Comparison of ENCODE assay signal across 1 cellular context in genomic region chr5:163821142-163821541, GRCh38.
TF ChIP-seq lines count a peak whose summit lies in the region.

No MANE protein-coding gene starts in this region.

TF ChIP-seq in GM12878, 131 proteins besides CTCF, POLR2A, EP300 and RAD21 (continued from another document):
- TF ChIP-seq, protein P1, sequence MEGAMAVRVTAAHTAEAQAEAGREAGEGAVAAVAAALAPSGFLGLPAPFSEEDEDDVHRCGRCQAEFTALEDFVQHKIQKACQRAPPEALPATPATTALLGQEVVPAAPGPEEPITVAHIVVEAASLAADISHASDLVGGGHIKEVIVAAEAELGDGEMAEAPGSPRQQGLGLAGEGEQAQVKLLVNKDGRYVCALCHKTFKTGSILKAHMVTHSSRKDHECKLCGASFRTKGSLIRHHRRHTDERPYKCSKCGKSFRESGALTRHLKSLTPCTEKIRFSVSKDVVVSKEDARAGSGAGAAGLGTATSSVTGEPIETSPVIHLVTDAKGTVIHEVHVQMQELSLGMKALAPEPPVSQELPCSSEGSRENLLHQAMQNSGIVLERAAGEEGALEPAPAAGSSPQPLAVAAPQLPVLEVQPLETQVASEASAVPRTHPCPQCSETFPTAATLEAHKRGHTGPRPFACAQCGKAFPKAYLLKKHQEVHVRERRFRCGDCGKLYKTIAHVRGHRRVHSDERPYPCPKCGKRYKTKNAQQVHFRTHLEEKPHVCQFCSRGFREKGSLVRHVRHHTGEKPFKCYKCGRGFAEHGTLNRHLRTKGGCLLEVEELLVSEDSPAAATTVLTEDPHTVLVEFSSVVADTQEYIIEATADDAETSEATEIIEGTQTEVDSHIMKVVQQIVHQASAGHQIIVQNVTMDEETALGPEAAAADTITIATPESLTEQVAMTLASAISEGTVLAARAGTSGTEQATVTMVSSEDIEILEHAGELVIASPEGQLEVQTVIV (IDR thresholded peaks at IDR 0.05; ENCODE audit: borderline replicate concordance, partially characterized antibody): no peak
- TF ChIP-seq NFIC (IDR thresholded peaks at IDR 0.05; ENCODE audit: low read depth, low read length) (no peak), POLR2AphosphoS2 (IDR thresholded peaks at IDR 0.05; ENCODE audit: low read depth, low read length) (no peak), PAX8 (IDR thresholded peaks at IDR 0.05) (no peak), GATAD2B (conservative IDR thresholded peaks at IDR 0.05; ENCODE audit: low read depth) (no peak), HCFC1 (IDR thresholded peaks at IDR 0.05; ENCODE audit: low read length) (no peak), KLF5 (IDR thresholded peaks at IDR 0.05; ENCODE audit: partially characterized antibody) (no peak)
- TF ChIP-seq, protein P2, sequence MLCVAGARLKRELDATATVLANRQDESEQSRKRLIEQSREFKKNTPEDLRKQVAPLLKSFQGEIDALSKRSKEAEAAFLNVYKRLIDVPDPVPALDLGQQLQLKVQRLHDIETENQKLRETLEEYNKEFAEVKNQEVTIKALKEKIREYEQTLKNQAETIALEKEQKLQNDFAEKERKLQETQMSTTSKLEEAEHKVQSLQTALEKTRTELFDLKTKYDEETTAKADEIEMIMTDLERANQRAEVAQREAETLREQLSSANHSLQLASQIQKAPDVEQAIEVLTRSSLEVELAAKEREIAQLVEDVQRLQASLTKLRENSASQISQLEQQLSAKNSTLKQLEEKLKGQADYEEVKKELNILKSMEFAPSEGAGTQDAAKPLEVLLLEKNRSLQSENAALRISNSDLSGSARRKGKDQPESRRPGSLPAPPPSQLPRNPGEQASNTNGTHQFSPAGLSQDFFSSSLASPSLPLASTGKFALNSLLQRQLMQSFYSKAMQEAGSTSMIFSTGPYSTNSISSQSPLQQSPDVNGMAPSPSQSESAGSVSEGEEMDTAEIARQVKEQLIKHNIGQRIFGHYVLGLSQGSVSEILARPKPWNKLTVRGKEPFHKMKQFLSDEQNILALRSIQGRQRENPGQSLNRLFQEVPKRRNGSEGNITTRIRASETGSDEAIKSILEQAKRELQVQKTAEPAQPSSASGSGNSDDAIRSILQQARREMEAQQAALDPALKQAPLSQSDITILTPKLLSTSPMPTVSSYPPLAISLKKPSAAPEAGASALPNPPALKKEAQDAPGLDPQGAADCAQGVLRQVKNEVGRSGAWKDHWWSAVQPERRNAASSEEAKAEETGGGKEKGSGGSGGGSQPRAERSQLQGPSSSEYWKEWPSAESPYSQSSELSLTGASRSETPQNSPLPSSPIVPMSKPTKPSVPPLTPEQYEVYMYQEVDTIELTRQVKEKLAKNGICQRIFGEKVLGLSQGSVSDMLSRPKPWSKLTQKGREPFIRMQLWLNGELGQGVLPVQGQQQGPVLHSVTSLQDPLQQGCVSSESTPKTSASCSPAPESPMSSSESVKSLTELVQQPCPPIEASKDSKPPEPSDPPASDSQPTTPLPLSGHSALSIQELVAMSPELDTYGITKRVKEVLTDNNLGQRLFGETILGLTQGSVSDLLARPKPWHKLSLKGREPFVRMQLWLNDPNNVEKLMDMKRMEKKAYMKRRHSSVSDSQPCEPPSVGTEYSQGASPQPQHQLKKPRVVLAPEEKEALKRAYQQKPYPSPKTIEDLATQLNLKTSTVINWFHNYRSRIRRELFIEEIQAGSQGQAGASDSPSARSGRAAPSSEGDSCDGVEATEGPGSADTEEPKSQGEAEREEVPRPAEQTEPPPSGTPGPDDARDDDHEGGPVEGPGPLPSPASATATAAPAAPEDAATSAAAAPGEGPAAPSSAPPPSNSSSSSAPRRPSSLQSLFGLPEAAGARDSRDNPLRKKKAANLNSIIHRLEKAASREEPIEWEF (IDR thresholded peaks at IDR 0.05; ENCODE audit: insufficient replicate concordance, low read depth, low read length): no peak
TF ChIP-seq in GM12878: peak in this region for 0.
